ENCODE assay signal across 1 cellular context in genomic region chr9:120714088-120714845, GRCh38.
A peak's percentile ranks its signal among the peaks of the same experiment; 100 is the strongest.
TF ChIP-seq lines count a peak whose summit lies in the region.

Gene MEGF9 (minus strand): TSS chr9:120714470. CDS start chr9:120714358, 112 bp downstream.

TF ChIP-seq in HepG2, 621 proteins besides CTCF, POLR2A, EP300 and RAD21 (continued from another document):
- no peak for TF ChIP-seq ZNF891 (CRISPR knock-in tag; IDR thresholded peaks at IDR 0.05)
- peak; percentile 74; the same call in 1 of the 2 replicates for TF ChIP-seq ZNF766 (CRISPR knock-in tag; IDR thresholded peaks at IDR 0.05; ENCODE audit: borderline replicate concordance)
- 0 out of 2 replicates have a peak, but pooled peaks have one; percentile 42 for TF ChIP-seq SP5 (CRISPR knock-in tag; IDR thresholded peaks at IDR 0.05; ENCODE audit: borderline replicate concordance, low read depth)
- no peak for TF ChIP-seq PAWR (CRISPR knock-in tag; IDR thresholded peaks at IDR 0.05; ENCODE audit: borderline replicate concordance)
- TF ChIP-seq ZNF326 (CRISPR knock-in tag; IDR thresholded peaks at IDR 0.05; ENCODE audit: borderline replicate concordance), result no peak
- TF ChIP-seq SNAPC2 (CRISPR knock-in tag; IDR thresholded peaks at IDR 0.05), result no peak
- TF ChIP-seq TFDP1 (CRISPR knock-in tag; IDR thresholded peaks at IDR 0.05; ENCODE audit: borderline replicate concordance), result peak; percentile 74; the same call in 1 of the 2 replicates
- TF ChIP-seq ZNF691 (CRISPR knock-in tag; IDR thresholded peaks at IDR 0.05; ENCODE audit: borderline replicate concordance, low read depth), result 0 out of 2 replicates have a peak, but pooled peaks have one; percentile 23
- TF ChIP-seq ZNF44 (CRISPR knock-in tag; IDR thresholded peaks at IDR 0.05), result 0 out of 2 replicates have a peak, but pooled peaks have one; percentile 11
- 0 out of 2 replicates have a peak, but pooled peaks have one; percentile 38 for TF ChIP-seq ZSCAN29 (CRISPR knock-in tag; conservative IDR thresholded peaks at IDR 0.05)
- TF ChIP-seq ZNF724P (CRISPR knock-in tag; IDR thresholded peaks at IDR 0.05; ENCODE audit: borderline replicate concordance), result 0 out of 2 replicates have a peak, but pooled peaks have one; percentile 44
- TF ChIP-seq YY1 (IDR thresholded peaks at IDR 0.05; ENCODE audit: insufficient read depth, insufficient replicate concordance, low read depth, low read length), result peak; percentile 58
- TF ChIP-seq ARID5B (CRISPR knock-in tag; IDR thresholded peaks at IDR 0.05), result peak; percentile 12; the same call in 1 of the 2 replicates
- TF ChIP-seq ZNF274 (CRISPR knock-in tag; IDR thresholded peaks at IDR 0.05), result peak; percentile 36
- peak; percentile 82 for TF ChIP-seq ZBTB2 (CRISPR knock-in tag; IDR thresholded peaks at IDR 0.05; ENCODE audit: low read depth)
- TF ChIP-seq ZNF207 (IDR thresholded peaks at IDR 0.05; ENCODE audit: borderline replicate concordance), result no peak
- 0 out of 2 replicates have a peak, but pooled peaks have one; percentile 48 for TF ChIP-seq ZNF784 (CRISPR knock-in tag; IDR thresholded peaks at IDR 0.05; ENCODE audit: borderline replicate concordance)
- peak; percentile 69; the same call in 1 of the 2 replicates for TF ChIP-seq ZMYM4 (CRISPR knock-in tag; IDR thresholded peaks at IDR 0.05)
- no peak for TF ChIP-seq SP1 (IDR thresholded peaks at IDR 0.05)
- TF ChIP-seq SP1 (CRISPR knock-in tag; IDR thresholded peaks at IDR 0.05), result peak; percentile 90
- TF ChIP-seq PHF20 (CRISPR knock-in tag; IDR thresholded peaks at IDR 0.05), result peak; percentile 31; the same call in 1 of the 2 replicates
- TF ChIP-seq POGZ (CRISPR knock-in tag; IDR thresholded peaks at IDR 0.05), result peak; percentile 82
- 0 out of 2 replicates have a peak, but pooled peaks have one; percentile 48 for TF ChIP-seq ZNF543 (CRISPR knock-in tag; IDR thresholded peaks at IDR 0.05)
- peak; percentile 79 for TF ChIP-seq RNF2 (conservative IDR thresholded peaks at IDR 0.05; ENCODE audit: low read depth)
- TF ChIP-seq USF2 (IDR thresholded peaks at IDR 0.05; ENCODE audit: low read depth, low read length), result peak; percentile 94
- peak; percentile 87; the same call in 1 of the 2 replicates for TF ChIP-seq USF2 (CRISPR knock-in tag; IDR thresholded peaks at IDR 0.05; ENCODE audit: borderline replicate concordance)
- TF ChIP-seq ZNF563 (CRISPR knock-in tag; IDR thresholded peaks at IDR 0.05), result peak; percentile 86
- no peak for TF ChIP-seq SUZ12 (IDR thresholded peaks at IDR 0.05; ENCODE audit: low read depth, low read length)
- TF ChIP-seq BHLHE40 (IDR thresholded peaks at IDR 0.05; ENCODE audit: low read length), result peak; percentile 71
- TF ChIP-seq SALL2 (CRISPR knock-in tag; IDR thresholded peaks at IDR 0.05), result peak; percentile 43; the same call in 1 of the 2 replicates
- peak; percentile 84 for TF ChIP-seq PHF8 (CRISPR knock-in tag; IDR thresholded peaks at IDR 0.05)
- TF ChIP-seq ISL2 (CRISPR knock-in tag; IDR thresholded peaks at IDR 0.05), result peak; percentile 67; the same call in 1 of the 2 replicates
- no peak for TF ChIP-seq ARID2 (CRISPR knock-in tag; IDR thresholded peaks at IDR 0.05; ENCODE audit: borderline replicate concordance)
- 0 out of 2 replicates have a peak, but pooled peaks have one; percentile 22 for TF ChIP-seq HOXA3 (CRISPR knock-in tag; IDR thresholded peaks at IDR 0.05)
- TF ChIP-seq ZBTB10 (CRISPR knock-in tag; IDR thresholded peaks at IDR 0.05; ENCODE audit: borderline replicate concordance), result no peak
- peak; percentile 82 for TF ChIP-seq SAP130 (CRISPR knock-in tag; IDR thresholded peaks at IDR 0.05; ENCODE audit: low read depth)
- TF ChIP-seq ELF3 (CRISPR knock-in tag; IDR thresholded peaks at IDR 0.05), result peak; percentile 24; the same call in 1 of the 2 replicates
- TF ChIP-seq BCL6 (CRISPR knock-in tag; IDR thresholded peaks at IDR 0.05), result peak; percentile 59
- TF ChIP-seq SP2 (CRISPR knock-in tag; IDR thresholded peaks at IDR 0.05), result peak; percentile 94
- TF ChIP-seq ZNF564 (CRISPR knock-in tag; IDR thresholded peaks at IDR 0.05), result peak; percentile 44; the same call in 1 of the 2 replicates
- 0 out of 2 replicates have a peak, but pooled peaks have one; percentile 7 for TF ChIP-seq ARID3A (IDR thresholded peaks at IDR 0.05; ENCODE audit: low read depth, low read length)
- 0 out of 2 replicates have a peak, but pooled peaks have one; percentile 68 for TF ChIP-seq U2AF2 (IDR thresholded peaks at IDR 0.05; ENCODE audit: low read depth, low read length)
- 0 out of 2 replicates have a peak, but pooled peaks have one; percentile 10 for TF ChIP-seq MYPOP (CRISPR knock-in tag; IDR thresholded peaks at IDR 0.05)
- TF ChIP-seq ZNF761 (CRISPR knock-in tag; conservative IDR thresholded peaks at IDR 0.05), result 0 out of 2 replicates have a peak, but pooled peaks have one; percentile 63
- no peak for TF ChIP-seq CREM (IDR thresholded peaks at IDR 0.05)
- no peak for TF ChIP-seq CREM (CRISPR knock-in tag; IDR thresholded peaks at IDR 0.05)
- 0 out of 2 replicates have a peak, but pooled peaks have one; percentile 34 for TF ChIP-seq ZNF713 (CRISPR knock-in tag; IDR thresholded peaks at IDR 0.05)
